In genomic region chr6:2999621-3000455, GRCh38 we compare ENCODE assay signal across 8 cellular contexts. TPM values are rescaled to one million over a fixed set of nuclear protein-coding genes. Genes with fewer than 3 reads are reported as not detected.
DNase-seq lines count a peak whose midpoint lies in the region.

NQO2 (plus strand) TSS chr6:2999894; CDS start chr6:3006553, 6,659 bp downstream.

- H3K27ac ChIP-seq in SK-N-MC: no peak within 1 kb of the TSS; the same call in 1 of the 2 replicates
- H3K27ac ChIP-seq in substantia nigra (ENCODE audit: low read depth, low read length, poor library complexity, severe bottlenecking): peak within 1 kb of the TSS; percentile 77

- peak within 1 kb of the TSS; percentile 98 for H3K4me3 ChIP-seq in SK-N-MC

- H3K27me3 Mint-ChIP-seq in activated naive CD4-positive, alpha-beta T cell treated with anti-CD3 and anti-CD28 coated beads for 36 hours (ENCODE audit: low read depth): no peaks in the 10 kb centered on the region

- peaks cover 7% of the 10 kb centered on the region for H3K36me3 Mint-ChIP-seq in activated naive CD4-positive, alpha-beta T cell treated with anti-CD3 and anti-CD28 coated beads for 36 hours (ENCODE audit: low read depth)

- H3K4me1 Mint-ChIP-seq in activated naive CD4-positive, alpha-beta T cell treated with anti-CD3 and anti-CD28 coated beads for 36 hours (ENCODE audit: low read depth): peaks cover 16% of the 10 kb centered on the region

- CTCF ChIA-PET in activated naive CD4-positive, alpha-beta T cell treated with anti-CD3 and anti-CD28 coated beads for 36 hours (lab: Charles Lee): interaction anchor here (0.6 to 1.0 kb wide), 6 partner anchors 11 to 75 kb away, joined by 3 to 4 read pairs (median 3); no protein-coding TSS in a partner anchor

- H3K9ac ChIP-seq in SK-N-MC (ENCODE audit: insufficient read length): peak within 1 kb of the TSS; percentile 93

- peak within 1 kb of the TSS; percentile 82 for H3K4me3 Mint-ChIP-seq in activated naive CD4-positive, alpha-beta T cell treated with anti-CD3 and anti-CD28 coated beads for 36 hours

- peak within 1 kb of the TSS; percentile 82 for H3K27ac Mint-ChIP-seq in activated naive CD4-positive, alpha-beta T cell treated with anti-CD3 and anti-CD28 coated beads for 36 hours

- H3K36me3 ChIP-seq in SK-N-MC (ENCODE audit: insufficient read depth, low read length): no peaks in the 10 kb centered on the region; the same call in 1 of the 2 replicates

- H3K9me3 ChIP-seq in SK-N-MC (ENCODE audit: low read depth, low read length): no peaks in the 10 kb centered on the region

- intact Hi-C loops in activated naive CD4-positive, alpha-beta T cell treated with anti-CD3 and anti-CD28 coated beads for 36 hours (cut with micrococcal nuclease): loop anchor here (1.0 to 10.0 kb wide), 10 partner anchors 11 to 733 kb away; partner anchors contain the start of genes BPHL, PSMG4, SLC22A23 and TUBB2A

- DNase-seq in ELR (ENCODE audit: low read depth) (peak; percentile 85), GOT3 (lab: John Stamatoyannopoulos, UW) (peak; percentile 91), LoVo (ENCODE audit: low spot score) (peak; percentile 92), SK-N-MC (ENCODE audit: low read depth, low spot score) (no peak), germinal center (ENCODE audit: low spot score) (peak; percentile 99), nucleus accumbens (lab: John Stamatoyannopoulos, UW) (peak; percentile 45 to 98 (median 84)), substantia nigra (lab: John Stamatoyannopoulos, UW) (peak; percentile 55 to 100 (median 86))
- peak; percentile 91 for DNase-seq in activated naive CD4-positive, alpha-beta T cell treated with anti-CD3 and anti-CD28 coated beads for 36 hours

- no peaks in the 10 kb centered on the region for H3K9me3 Mint-ChIP-seq in activated naive CD4-positive, alpha-beta T cell treated with anti-CD3 and anti-CD28 coated beads for 36 hours

RNA-seq across cellular contexts. Expression of gene NQO2, which starts in this region (rescaled TPM):
- total RNA-seq in activated naive CD4-positive, alpha-beta T cell treated with anti-CD3 and anti-CD28 coated beads for 36 hours: 10 to 100 TPM; 18.8 to 21.1 TPM
